In the genomic region with DNA sequence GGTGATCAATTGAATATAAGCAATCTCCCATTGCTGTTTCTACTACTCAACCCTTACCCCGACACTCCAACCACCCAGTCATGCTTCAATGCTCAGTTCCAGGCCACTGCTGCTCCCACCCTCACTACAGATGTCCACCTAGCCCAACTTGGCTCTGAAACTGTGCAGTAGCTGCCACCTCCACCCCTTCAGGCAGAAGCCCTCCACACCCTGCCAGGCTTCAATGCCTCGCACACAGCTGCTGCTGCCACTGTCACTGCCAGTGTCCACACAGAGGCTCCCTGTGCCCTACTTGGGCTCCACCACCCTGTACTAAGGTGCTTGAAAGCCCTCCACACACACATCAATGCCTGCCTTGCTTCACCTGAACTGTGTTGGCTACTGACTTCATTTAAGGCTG, we compare ENCODE assay signal across 14 cellular contexts. TPM values are rescaled to one million over a fixed set of nuclear protein-coding genes. Genes with fewer than 3 reads are reported as not detected.
DNase-seq lines count a peak whose midpoint lies in the region; ATAC-seq and TF ChIP-seq lines count a peak whose summit lies in the region.
"Had no signal": no experiment of that assay in that cellular context is flagged by ENCODE, and none has a peak within 500 bp of the region (broad histone marks: within the 10 kb centered on the region; RNA-seq: fewer than 3 reads in every experiment).

No MANE protein-coding gene starts in this region.

- TF ChIP-seq POLR2A in Peyer's patch (IDR thresholded peaks at IDR 0.05) = no peak

- H3K27ac Mint-ChIP-seq in memory B cell = peak overlapping the region; percentile 46

- no peaks in the 10 kb centered on the region for H3K9me3 Mint-ChIP-seq in memory B cell

- no peak for TF ChIP-seq CTCF in Peyer's patch (IDR thresholded peaks at IDR 0.05)

- peaks cover 0 to 4% (median 0%) of the 10 kb centered on the region in 4 donors for H3K4me1 ChIP-seq in Peyer's patch
- H3K4me1 ChIP-seq: psoas muscle had no signal

- H3K4me3 Mint-ChIP-seq in memory B cell = no peak overlapping the region

- no peaks in the 10 kb centered on the region for H3K36me3 ChIP-seq in Peyer's patch

- H3K4me3 ChIP-seq in Peyer's patch = no peak overlapping the region
- H3K4me3 ChIP-seq: psoas muscle had no signal

- peaks cover 19% of the 10 kb centered on the region for H3K36me3 Mint-ChIP-seq in memory B cell

- H3K27me3 Mint-ChIP-seq in memory B cell = no peaks in the 10 kb centered on the region

- ATAC-seq in GM19467 (IDR thresholded peaks at IDR 0.05; ENCODE audit: unreplicated experiment) = peak; percentile 50
- ATAC-seq in HG03159 (IDR thresholded peaks at IDR 0.05; ENCODE audit: unreplicated experiment) = peak; percentile 33
- no peak for ATAC-seq in memory B cell (ENCODE audit: low read depth)
- ATAC-seq: Panc1, psoas muscle had no signal

- DNase-seq in NCI-H748 (lab: John Stamatoyannopoulos, UW; ENCODE audit: unreplicated experiment) = peak; percentile 18
- DNase-seq in NCI-H748 treated with DMSO at 0.1 percent for 48 hours (lab: John Stamatoyannopoulos, UW) = no peak
- DNase-seq in memory B cell (ENCODE audit: low spot score in 2 of 2) = no peak
- no peak for DNase-seq in Peyer's patch
- no peak for DNase-seq in A172 (ENCODE audit: low spot score)
- DNase-seq in C1 segment of cervical spinal cord (lab: John Stamatoyannopoulos, UW) = no peak
- DNase-seq: NCI-H2107; psoas muscle; stimulated activated CD4-positive, alpha-beta T cell treated with anti-CD3 and anti-CD28 coated beads, Interleukin-4, amount 100 ng/mL, for 1 hour; substantia nigra had no signal

- H3K9me3 ChIP-seq in Peyer's patch = no peaks in the 10 kb centered on the region
- H3K9me3 ChIP-seq: psoas muscle had no signal

- H3K27me3 ChIP-seq in Peyer's patch = no peaks in the 10 kb centered on the region

- H3K4me1 Mint-ChIP-seq in memory B cell = peaks cover 27% of the 10 kb centered on the region

- no peak overlapping the region for H3K27ac ChIP-seq in Peyer's patch
- H3K27ac ChIP-seq: psoas muscle had no signal

RNA-seq across cellular contexts. Expression of a gene that starts 34.6 kb away (rescaled TPM):
- 10 to 100 TPM; 13.2 to 28.6 (median 21.1) TPM for total RNA-seq in Peyer's patch
- 59.8 and 65.9 TPM in 2 replicates for total RNA-seq in A172 (2014; rRNA removed; shearing (Covaris generic))

RNA-seq across cellular contexts. Expression of a gene that starts 43.0 kb away (rescaled TPM):
- 10 to 100 TPM in 1 of 4 donors, 1 to 10 TPM in 2, not detected in 1; 1.1 to 47.0 (median 5.0) TPM for total RNA-seq in Peyer's patch
- not detected in 2 replicates for total RNA-seq in A172 (2014; rRNA removed; shearing (Covaris generic))
- total RNA-seq: A673 had no signal
